ENCODE assay signal across 1 cellular context in genomic region chr17:61468263-61468907, GRCh38.
TF ChIP-seq lines count a peak whose summit lies in the region.

No MANE protein-coding gene starts in this region.

TF ChIP-seq in K562, 482 proteins besides CTCF, POLR2A, EP300 and RAD21:
- TF ChIP-seq ZKSCAN8 (CRISPR knock-in tag; IDR thresholded peaks at IDR 0.05) (no peak), HOXB6 (CRISPR knock-in tag; IDR thresholded peaks at IDR 0.05; ENCODE audit: borderline replicate concordance) (no peak)
